ENCODE assay signal across 11 cellular contexts in the genomic region with DNA sequence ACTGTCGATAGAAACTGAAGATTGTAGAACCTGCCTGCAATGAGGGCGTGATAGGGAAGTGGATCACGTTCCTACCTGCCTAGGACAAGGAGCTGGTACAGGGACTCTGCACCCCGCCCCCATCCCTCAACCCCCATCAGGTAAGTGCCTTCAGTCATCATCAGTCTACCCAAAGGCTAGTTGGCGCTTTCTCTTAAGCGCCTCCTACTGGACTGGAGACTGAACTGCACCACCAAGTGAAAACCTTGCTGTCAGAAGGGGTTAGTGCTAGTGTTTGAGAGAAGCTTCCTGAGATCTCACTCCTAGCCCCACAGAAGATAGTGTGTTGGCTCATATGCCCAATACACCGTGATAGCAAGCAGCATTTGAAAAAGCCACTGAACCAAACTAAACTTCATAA.
DNase-seq lines count a peak whose midpoint lies in the region; ATAC-seq, FAIRE-seq and TF ChIP-seq lines count a peak whose summit lies in the region.
"Had no signal": no experiment of that assay in that cellular context is flagged by ENCODE, and none has a peak within 500 bp of the region (broad histone marks: within the 10 kb centered on the region; RNA-seq: fewer than 3 reads in every experiment).

No MANE protein-coding gene starts in this region.

- H3K4me3 ChIP-seq in GM23338 (no peak overlapping the region), liver (ENCODE audit: low read depth in 1 of 3, low read length in 3 of 3) (no peak overlapping the region), kidney (ENCODE audit: low read length in 2 of 2) (no peak overlapping the region)

- no peaks in the 10 kb centered on the region for H4K20me1 ChIP-seq in GM23338 (replicated peaks; ENCODE audit: insufficient read depth)

- H3K9me3 Mint-ChIP-seq in GM23338 = peaks cover 10% of the 10 kb centered on the region; the same call in 2 of the 3 replicates

- no peaks in the 10 kb centered on the region for H3F3A ChIP-seq in GM23338 (replicated peaks; ENCODE audit: low read depth)

- DNase-seq in GM23338 (ENCODE audit: low spot score) = peak; percentile 65
- DNase-seq in NCI-H69 (lab: John Stamatoyannopoulos, UW) = peak; percentile 11
- no peak for DNase-seq in NCI-H2081 treated with DMSO at 0.1 percent for 48 hours (lab: John Stamatoyannopoulos, UW)
- no peak for DNase-seq in kidney
- DNase-seq in left cardiac atrium = no peak
- no peak for DNase-seq in DMS79 (lab: John Stamatoyannopoulos, UW)

- no peaks in the 10 kb centered on the region; the same call in 1 of the 2 replicates for H3K9me2 ChIP-seq in GM23338 (ENCODE audit: insufficient read depth)

- no peak overlapping the region for H3K4me3 Mint-ChIP-seq in GM23338
- H3K4me3 Mint-ChIP-seq: activated naive CD4-positive, alpha-beta T cell treated with anti-CD3 and anti-CD28 coated beads, Interleukin-2, amount 50 U/mL, for 24 hours; IgD-negative memory B cell; memory B cell had no signal

- H3K4me1 Mint-ChIP-seq in GM23338 = no peaks in the 10 kb centered on the region; the same call in 2 of the 3 replicates
- H3K4me1 Mint-ChIP-seq: activated naive CD4-positive, alpha-beta T cell treated with anti-CD3 and anti-CD28 coated beads, Interleukin-2, amount 50 U/mL, for 24 hours; IgD-negative memory B cell; memory B cell had no signal

- H3K27me3 ChIP-seq in GM23338 (ENCODE audit: insufficient read depth) (no peaks in the 10 kb centered on the region), liver (ENCODE audit: control insufficient read depth in 4 of 4, insufficient read depth in 4 of 4, low read length in 3 of 4) (no peaks in the 10 kb centered on the region)

- H3K36me3 ChIP-seq in GM23338 (ENCODE audit: insufficient read depth) (no peaks in the 10 kb centered on the region), liver (ENCODE audit: control insufficient read depth in 4 of 4, insufficient read depth in 3 of 4, low read depth in 1 of 4, low read length in 3 of 4) (no peaks in the 10 kb centered on the region), kidney (ENCODE audit: control insufficient read depth in 1 of 2, insufficient read depth in 2 of 2, low read length in 2 of 2) (no peaks in the 10 kb centered on the region)

- H3K9ac ChIP-seq in liver (ENCODE audit: low read depth in 1 of 2, low read length in 2 of 2) = no peak overlapping the region
- H3K9ac ChIP-seq in kidney (ENCODE audit: low read length in 2 of 2) = no peak overlapping the region

- WGBS in liver = 41% methylated on average over 7 of the region's 7 CpGs

- no peak overlapping the region for H3K27ac ChIP-seq in GM23338 (ENCODE audit: low read depth)
- no peak overlapping the region for H3K27ac ChIP-seq in liver (ENCODE audit: low read depth in 1 of 2, low read length in 2 of 2)
- H3K27ac ChIP-seq in kidney (ENCODE audit: low read depth in 2 of 2, low read length in 2 of 2) = no peak overlapping the region

- no peak overlapping the region for H3K27ac Mint-ChIP-seq in GM23338
- H3K27ac Mint-ChIP-seq: activated naive CD4-positive, alpha-beta T cell treated with anti-CD3 and anti-CD28 coated beads, Interleukin-2, amount 50 U/mL, for 24 hours; IgD-negative memory B cell; memory B cell had no signal

- ATAC-seq in GM18520 (IDR thresholded peaks at IDR 0.05; ENCODE audit: unreplicated experiment) (peak; percentile 70), GM23338 (peak; percentile 91), left cardiac atrium (no peak)

- H3K4me2 ChIP-seq in GM23338 = no peak overlapping the region

- H3K9me3 ChIP-seq in liver (ENCODE audit: control insufficient read depth in 4 of 4, low read length in 3 of 4) (no peaks in the 10 kb centered on the region), kidney (ENCODE audit: control insufficient read depth in 1 of 2, low read length in 2 of 2) (no peaks in the 10 kb centered on the region)

- no peak for FAIRE-seq in kidney (lab: Jason Lieb, UNC)

- H3K4me1 ChIP-seq in GM23338 (ENCODE audit: insufficient read depth) (no peaks in the 10 kb centered on the region), liver (ENCODE audit: control insufficient read depth in 4 of 4, insufficient read depth in 4 of 4, low read length in 3 of 4) (no peaks in the 10 kb centered on the region), kidney (ENCODE audit: control insufficient read depth in 1 of 2, insufficient read depth in 1 of 2, low read depth in 1 of 2, low read length in 2 of 2) (no peaks in the 10 kb centered on the region)

- H2AFZ ChIP-seq in GM23338 = peak overlapping the region; percentile 36; the same call in 1 of the 2 replicates

- intact Hi-C loops in kidney (cut with DNase I) (no loop called here), left cardiac atrium (cut with DNase I) (no loop called here)

- peaks cover 3% of the 10 kb centered on the region for H3K27me3 Mint-ChIP-seq in GM23338 (ENCODE audit: insufficient read depth, low read depth, poor library complexity)
- H3K27me3 Mint-ChIP-seq: activated naive CD4-positive, alpha-beta T cell treated with anti-CD3 and anti-CD28 coated beads, Interleukin-2, amount 50 U/mL, for 24 hours; IgD-negative memory B cell; memory B cell had no signal

- TF ChIP-seq RAD21 in liver (IDR thresholded peaks at IDR 0.05) = peak in 1 of 2 donors; percentile 37

- no peaks in the 10 kb centered on the region for H3K79me2 ChIP-seq in GM23338 (replicated peaks; ENCODE audit: insufficient read depth)

- no peaks in the 10 kb centered on the region for H3K36me3 Mint-ChIP-seq in GM23338 (ENCODE audit: low read depth)
- H3K36me3 Mint-ChIP-seq: activated naive CD4-positive, alpha-beta T cell treated with anti-CD3 and anti-CD28 coated beads, Interleukin-2, amount 50 U/mL, for 24 hours; IgD-negative memory B cell; memory B cell had no signal

- TF ChIP-seq CTCF in GM23338 (conservative IDR thresholded peaks at IDR 0.05; ENCODE audit: low read depth in 2 of 2) = peak; percentile 86 to 87
- peak; percentile 18 for TF ChIP-seq CTCF in liver (IDR thresholded peaks at IDR 0.05; ENCODE audit: low read depth, low read length, missing input control)
- no peak for TF ChIP-seq CTCF in kidney (IDR thresholded peaks at IDR 0.05; ENCODE audit: borderline replicate concordance, extremely low read depth, insufficient read depth)

TF ChIP-seq in GM23338, 12 proteins besides CTCF, POLR2A, EP300 and RAD21 (continues in another document):
- TF ChIP-seq STAT1 (IDR thresholded peaks at IDR 0.05; ENCODE audit: unreplicated experiment) = no peak

TF ChIP-seq in liver, 16 proteins besides CTCF, POLR2A, EP300 and RAD21:
- TF ChIP-seq, protein P1, sequence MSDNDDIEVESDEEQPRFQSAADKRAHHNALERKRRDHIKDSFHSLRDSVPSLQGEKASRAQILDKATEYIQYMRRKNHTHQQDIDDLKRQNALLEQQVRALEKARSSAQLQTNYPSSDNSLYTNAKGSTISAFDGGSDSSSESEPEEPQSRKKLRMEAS (IDR thresholded peaks at IDR 0.05) = no peak
- TF ChIP-seq, protein P2, sequence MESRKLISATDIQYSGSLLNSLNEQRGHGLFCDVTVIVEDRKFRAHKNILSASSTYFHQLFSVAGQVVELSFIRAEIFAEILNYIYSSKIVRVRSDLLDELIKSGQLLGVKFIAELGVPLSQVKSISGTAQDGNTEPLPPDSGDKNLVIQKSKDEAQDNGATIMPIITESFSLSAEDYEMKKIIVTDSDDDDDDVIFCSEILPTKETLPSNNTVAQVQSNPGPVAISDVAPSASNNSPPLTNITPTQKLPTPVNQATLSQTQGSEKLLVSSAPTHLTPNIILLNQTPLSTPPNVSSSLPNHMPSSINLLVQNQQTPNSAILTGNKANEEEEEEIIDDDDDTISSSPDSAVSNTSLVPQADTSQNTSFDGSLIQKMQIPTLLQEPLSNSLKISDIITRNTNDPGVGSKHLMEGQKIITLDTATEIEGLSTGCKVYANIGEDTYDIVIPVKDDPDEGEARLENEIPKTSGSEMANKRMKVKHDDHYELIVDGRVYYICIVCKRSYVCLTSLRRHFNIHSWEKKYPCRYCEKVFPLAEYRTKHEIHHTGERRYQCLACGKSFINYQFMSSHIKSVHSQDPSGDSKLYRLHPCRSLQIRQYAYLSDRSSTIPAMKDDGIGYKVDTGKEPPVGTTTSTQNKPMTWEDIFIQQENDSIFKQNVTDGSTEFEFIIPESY (IDR thresholded peaks at IDR 0.05) = no peak
- TF ChIP-seq HNF4A (conservative IDR thresholded peaks at IDR 0.05) (no peak), SP1 (IDR thresholded peaks at IDR 0.05) (no peak), RXRA (IDR thresholded peaks at IDR 0.05) (no peak)

Comparison
In these comparisons a context has a peak if more than half of its experiments do, and no peak if none do; other contexts are left out.
1. ATAC-seq: peak in GM18520 (single experiment) and GM23338 (single experiment); none in left cardiac atrium (0 of 2).
2. DNase-seq: peak in GM23338 (single experiment) and NCI-H69 (single experiment); none in NCI-H2081 treated with DMSO at 0.1 percent for 48 hours (single experiment), kidney (single experiment), left cardiac atrium (single experiment) and DMS79 (single experiment).